In genomic region chr12:111870216-111870615, GRCh38 we compare ENCODE assay signal across 1 cellular context.
TF ChIP-seq lines count a peak whose summit lies in the region.

No MANE protein-coding gene starts in this region.

TF ChIP-seq in GM23338, 12 proteins besides CTCF, POLR2A, EP300 and RAD21 (continued from another document):
- no peak for TF ChIP-seq ETS1 (IDR thresholded peaks at IDR 0.05)
- TF ChIP-seq NANOG (IDR thresholded peaks at IDR 0.05; ENCODE audit: borderline replicate concordance) = no peak
- no peak for TF ChIP-seq JUNB (IDR thresholded peaks at IDR 0.05; ENCODE audit: unreplicated experiment)
- TF ChIP-seq CREB1 (CRISPR knock-in tag; IDR thresholded peaks at IDR 0.05; ENCODE audit: low read depth) = no peak
- no peak for TF ChIP-seq EZH2 (IDR thresholded peaks at IDR 0.05; ENCODE audit: low read depth, unreplicated experiment)
- TF ChIP-seq ZNF331 (CRISPR knock-in tag; IDR thresholded peaks at IDR 0.05; ENCODE audit: low read depth) = no peak
TF ChIP-seq in GM23338: peak in this region for 0.
